ENCODE assay signal across 8 cellular contexts in the genomic region with DNA sequence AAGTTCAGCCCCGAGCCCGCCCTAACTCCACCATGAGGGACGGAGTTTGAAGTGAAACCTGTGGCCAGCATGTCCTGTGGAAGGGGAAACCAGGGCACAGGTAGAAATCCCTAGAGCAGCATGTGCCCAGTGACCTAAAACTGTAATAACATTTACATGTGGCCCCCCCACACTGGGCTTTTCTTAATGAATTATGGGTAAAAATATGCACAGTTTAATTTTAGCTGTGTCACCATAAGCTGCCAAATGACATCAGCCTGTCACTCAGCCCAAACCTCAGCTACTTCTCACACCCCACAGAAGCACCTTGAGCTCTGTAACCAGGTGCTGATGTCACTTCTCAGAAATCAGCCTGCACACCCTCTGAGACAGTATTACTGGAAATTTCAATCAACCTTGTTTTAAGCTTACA. TPM values are rescaled to one million over a fixed set of nuclear protein-coding genes. Genes with fewer than 3 reads are reported as not detected.
DNase-seq lines count a peak whose midpoint lies in the region; ATAC-seq, FAIRE-seq and TF ChIP-seq lines count a peak whose summit lies in the region.

No MANE protein-coding gene starts in this region.

- H3K4me1 Mint-ChIP-seq in CD4-positive, alpha-beta T cell (ENCODE audit: low read depth), result peaks cover 19% of the 10 kb centered on the region

- peak overlapping the region; percentile 98; the same call in 1 of the 2 replicates for H2AK5ac ChIP-seq in H1 (ENCODE audit: low read depth, low read length)

- H3K27ac Mint-ChIP-seq in CD4-positive, alpha-beta T cell, result no peak overlapping the region

- 0 out of 4 replicates have a peak, but pooled peaks cover 0 to 3% of the 10 kb centered on the region in 2 experiments for H3K79me2 ChIP-seq in H1 (ENCODE audit: control insufficient read depth in 1 of 2, insufficient read depth in 2 of 2, low read length in 2 of 2)

- no peaks in the 10 kb centered on the region for H3K36me3 Mint-ChIP-seq in CD4-positive, alpha-beta T cell (ENCODE audit: low read depth)

- no peak overlapping the region for H4K8ac ChIP-seq in H1 (ENCODE audit: extremely low read depth, insufficient read depth, low read length)

- no peaks in the 10 kb centered on the region for H3K27me3 ChIP-seq in CD4-positive, alpha-beta T cell (ENCODE audit: control insufficient read depth, insufficient read depth, low read length)
- peaks cover 0 to 19% (median 14%) of the 10 kb centered on the region in 4 experiments; a peak in 5 of 7 replicates for H3K27me3 ChIP-seq in H1 (replicated peaks in 1 of 4; ENCODE audit: control insufficient read depth in 3 of 4, extremely low read depth in 1 of 4, insufficient read depth in 3 of 4, low read length in 3 of 4)

- H3K4me2 ChIP-seq in H1 (ENCODE audit: insufficient read depth in 1 of 2, low read depth in 2 of 2, low read length in 2 of 2), result no peak overlapping the region

- H3K9ac ChIP-seq in H1 (replicated peaks in 1 of 4; ENCODE audit: extremely low read depth in 1 of 4, low read depth in 3 of 4, low read length in 3 of 4), result no peak overlapping the region

- 0 out of 7 replicates have a peak, but pooled peaks cover 0 to 3% (median 0%) of the 10 kb centered on the region in 4 experiments for H3K4me1 ChIP-seq in H1 (replicated peaks in 1 of 4; ENCODE audit: control insufficient read depth in 3 of 4, insufficient read depth in 4 of 4, low read length in 3 of 4)

- H3K27me3 Mint-ChIP-seq in CD4-positive, alpha-beta T cell, result peaks cover 7% of the 10 kb centered on the region

- H2AFZ ChIP-seq in H1 (ENCODE audit: low read length), result no peak overlapping the region

- 92% methylated on average over 3 of the region's 3 CpGs; no CpG with 5 or more reads in 1 of the 2 experiments for WGBS in H1 (ENCODE audit: extremely low coverage in 1 of 2, insufficient coverage in 1 of 2, insufficient read length in 1 of 2, insufficient replicate concordance in 2 of 2, low coverage in 1 of 2, low lambda C conversion rate in 2 of 2, missing lambda C conversion rate in 1 of 2), 2 experiments

- no peak overlapping the region for H3K4me3 Mint-ChIP-seq in CD4-positive, alpha-beta T cell

- TF ChIP-seq POLR2A in H1 (IDR thresholded peaks at IDR 0.05; ENCODE audit: control extremely low read depth in 1 of 2, low read depth in 2 of 2, low read length in 2 of 2), result no peak

- no peak overlapping the region for H3K23ac ChIP-seq in H1 (ENCODE audit: insufficient read length)

- no peaks in the 10 kb centered on the region; a peak in 2 of 8 replicates for H3K36me3 ChIP-seq in H1 (ENCODE audit: control insufficient read depth in 2 of 4, insufficient read depth in 4 of 4, low read length in 3 of 4)

- no peak overlapping the region for H2BK120ac ChIP-seq in H1 (replicated peaks; ENCODE audit: low read depth, low read length)

- no peak for TF ChIP-seq RAD21 in H1 (IDR thresholded peaks at IDR 0.05 in 1 of 2, conservative IDR thresholded peaks at IDR 0.05 in 1 of 2; ENCODE audit: low read depth in 2 of 2, low read length in 2 of 2)

- CTCF ChIA-PET in CD4-positive, alpha-beta T cell (lab: Charles Lee), result interaction anchor here (1.2 to 1.3 kb wide), 2 partner anchors 56 to 114 kb away, joined by 3 to 4 read pairs; no protein-coding TSS in a partner anchor
- CTCF ChIA-PET in HEK293T (lab: Yijun Ruan, JAX), result interaction anchor here (1.0 to 1.3 kb wide), 2 partner anchors 36 to 37 kb away, joined by 3 to 4 read pairs; no protein-coding TSS in a partner anchor
- CTCF ChIA-PET in H1 (lab: Charles Lee; ENCODE audit: partially characterized antibody), result interaction anchor here (0.6 to 0.9 kb wide), 3 partner anchors 12 to 107 kb away, joined by 3 to 4 read pairs (median 3); no protein-coding TSS in a partner anchor

- no peak overlapping the region for H3K14ac ChIP-seq in H1 (ENCODE audit: insufficient read length)

- ATAC-seq in CD4-positive, alpha-beta T cell (ENCODE audit: poor library complexity), result peak; percentile 81

- H3K79me1 ChIP-seq in H1 (ENCODE audit: low read depth, low read length), result no peaks in the 10 kb centered on the region; the same call in 1 of the 2 replicates

- FAIRE-seq in H1 (lab: Jason Lieb, UNC), result no peak

- H4K20me1 ChIP-seq in H1 (replicated peaks in 1 of 2; ENCODE audit: control insufficient read depth in 1 of 2, insufficient read depth in 2 of 2, low read length in 2 of 2), result peaks cover 0 to 11% of the 10 kb centered on the region in 2 experiments

- no peak overlapping the region for H4K5ac ChIP-seq in H1 (ENCODE audit: insufficient read length, low read depth, low read length)

- H3K18ac ChIP-seq in H1 (ENCODE audit: extremely low read depth, low read length), result no peak overlapping the region

- TF ChIP-seq EP300 in H1 (IDR thresholded peaks at IDR 0.05; ENCODE audit: borderline replicate concordance in 1 of 2, low read depth in 2 of 2, low read length in 2 of 2), result no peak

- no peak overlapping the region for H3K56ac ChIP-seq in H1 (replicated peaks; ENCODE audit: insufficient read length, low read depth, low read length)

- no peak overlapping the region for H2BK12ac ChIP-seq in H1 (ENCODE audit: low read depth, low read length)

- H4K91ac ChIP-seq in H1 (replicated peaks; ENCODE audit: insufficient read length, low read length), result no peak overlapping the region

- POLR2A ChIA-PET in CD4-positive, alpha-beta T cell (lab: Charles Lee), result interaction anchor here (0.6 to 1.2 kb wide), 5 partner anchors 36 to 719 kb away, joined by 3 to 5 read pairs (median 4); a partner anchor contains a TSS
- POLR2A ChIA-PET in HEK293T (lab: Yijun Ruan, JAX), result interaction anchor here (0.9 kb wide), 1 partner anchor 36 kb away, joined by 3 read pairs; no protein-coding TSS in a partner anchor
- POLR2A ChIA-PET in H1 (lab: Charles Lee; ENCODE audit: partially characterized antibody), result no interaction called here

- H2BK5ac ChIP-seq in H1 (ENCODE audit: low read depth, low read length), result no peak overlapping the region

- H2BK15ac ChIP-seq in H1 (ENCODE audit: low read length), result no peak overlapping the region

- H2BK20ac ChIP-seq in H1 (ENCODE audit: low read length), result no peak overlapping the region

- intact Hi-C loops in CD4-positive, alpha-beta T cell (cut with DNase I, micrococcal nuclease), result loop anchor here (1.0 to 10.0 kb wide), 5 partner anchors 15 to 1137 kb away; a partner anchor contains a TSS

- H3K4me3 ChIP-seq in H1 (ENCODE audit: extremely low read depth in 1 of 4, insufficient read depth in 2 of 4, low read depth in 3 of 4, low read length in 4 of 4) (no peak overlapping the region), foreskin fibroblast (ENCODE audit: low read depth in 1 of 2, low read length in 2 of 2) (no peak overlapping the region)

- no peak overlapping the region for H3K4ac ChIP-seq in H1 (replicated peaks; ENCODE audit: insufficient read length, low read depth, low read length)

- peaks cover 10% of the 10 kb centered on the region for H3K23me2 ChIP-seq in H1 (ENCODE audit: low read depth, low read length)

- H3K9me3 ChIP-seq in CD4-positive, alpha-beta T cell (ENCODE audit: control insufficient read depth, low read length), result peaks cover 2% of the 10 kb centered on the region
- H3K9me3 ChIP-seq in H1 (ENCODE audit: insufficient read depth in 2 of 2, low read depth in 1 of 2, low read length in 1 of 2), result peaks cover 11 to 22% of the 10 kb centered on the region in 2 experiments; a peak in 3 of 4 replicates

- peak; percentile 33 to 86 (median 63) for DNase-seq in CD4-positive, alpha-beta T cell
- DNase-seq in HEK293T (ENCODE audit: extremely low spot score) (no peak), H1 (ENCODE audit: low read depth in 1 of 2, low spot score in 2 of 2) (no peak), foreskin fibroblast (no peak), SW 1271 (lab: John Stamatoyannopoulos, UW) (no peak), NCI-H2196 treated with DMSO at 0.1 percent for 48 hours (lab: John Stamatoyannopoulos, UW; ENCODE audit: unreplicated experiment) (no peak)
- DNase-seq in activated CD4-positive, CD25-positive, alpha-beta regulatory T cell treated with anti-CD3 and anti-CD28 coated beads, Interleukin-2, amount 50 U/mL, for 72 hours, result peak; percentile 52
- DNase-seq in stimulated activated CD8-positive, alpha-beta memory T cell treated with anti-CD3 and anti-CD28 coated beads, Interleukin-7, amount 100 ng/mL, for 24 hours (ENCODE audit: low read depth), result peak; percentile 35

- H3K9me3 Mint-ChIP-seq in CD4-positive, alpha-beta T cell, result peaks cover 2% of the 10 kb centered on the region

- H3K27ac ChIP-seq in CD4-positive, alpha-beta T cell (ENCODE audit: low read depth, low read length), result no peak overlapping the region
- H3K27ac ChIP-seq in H1 (ENCODE audit: low read depth, low read length), result no peak overlapping the region

- no peak for TF ChIP-seq CTCF in CD4-positive, alpha-beta T cell (IDR thresholded peaks at IDR 0.05)
- TF ChIP-seq CTCF in H1 (IDR thresholded peaks at IDR 0.05; ENCODE audit: control extremely low read depth in 1 of 3, insufficient read depth in 1 of 3, low read depth in 1 of 3, low read length in 3 of 3) (no peak), foreskin fibroblast (IDR thresholded peaks at IDR 0.05; ENCODE audit: low read depth, low read length) (no peak)

TF ChIP-seq in HEK293T, 16 proteins besides CTCF, POLR2A, EP300 and RAD21 (continues in another document):
- no peak for TF ChIP-seq NFRKB (IDR thresholded peaks at IDR 0.05)

TF ChIP-seq in H1, 55 proteins besides CTCF, POLR2A, EP300 and RAD21 (continues in another document):
- TF ChIP-seq TEAD4 (IDR thresholded peaks at IDR 0.05; ENCODE audit: low read depth, low read length) (no peak), RBBP5 (IDR thresholded peaks at IDR 0.05; ENCODE audit: borderline replicate concordance, low read depth, low read length) (no peak)

RNA-seq across cellular contexts. Expression of a gene that starts 50.0 kb away (rescaled TPM):
- total RNA-seq in CD4-positive, alpha-beta T cell, result 10 to 100 TPM; 11.5 to 12.0 TPM
- total RNA-seq in H1 (2021; fragmentation: NEBNext Ultra II Directional; extraction: Animal tissue kit (Norgen Biotek cat#: 25700)), result 31.6 and 33.5 TPM in 2 replicates
- 43.8 and 48.3 TPM in 2 replicates for polyA plus RNA-seq in H1 (2011; rRNA removed)
- 22.7 TPM for polyA plus RNA-seq in H1 (2011; cell fraction: cytosol; rRNA removed)
- polyA plus RNA-seq in H1 (2011; cell fraction: nucleus; rRNA removed), result 47.4 TPM
- 47.5 to 77.8 TPM (median 65.6 TPM) in 4 replicates for polyA plus RNA-seq in H1 (2012, experiment 1 of 2)
- polyA plus RNA-seq in H1 (2012, experiment 2 of 2), result 70.7 TPM
- polyA plus RNA-seq in H1 (2013, experiment 1 of 2), result 40.9 TPM
- polyA plus RNA-seq in H1 (2013, experiment 2 of 2), result 42.0 TPM
- polyA minus RNA-seq in H1 (2011; rRNA and poly(A)+ RNA removed), result 12.0 and 29.3 TPM in 2 replicates
- polyA minus RNA-seq in H1 (2011; cell fraction: cytosol; rRNA and poly(A)+ RNA removed), result 17.7 TPM
- 18.7 TPM for polyA minus RNA-seq in H1 (2011; cell fraction: nucleus; rRNA and poly(A)+ RNA removed)

RNA-seq across cellular contexts. Expression of a gene that starts 51.3 kb away (rescaled TPM):
- 1 to 10 TPM; 3.4 to 3.8 TPM for total RNA-seq in CD4-positive, alpha-beta T cell
- total RNA-seq in H1 (2021; fragmentation: NEBNext Ultra II Directional; extraction: Animal tissue kit (Norgen Biotek cat#: 25700)), result 6.3 TPM in 2 replicates
- polyA plus RNA-seq in H1 (2011; rRNA removed), result 3.5 and 7.3 TPM in 2 replicates
- 3.1 TPM for polyA plus RNA-seq in H1 (2011; cell fraction: cytosol; rRNA removed)
- polyA plus RNA-seq in H1 (2011; cell fraction: nucleus; rRNA removed), result 12.8 TPM
- polyA plus RNA-seq in H1 (2012, experiment 1 of 2), result 7.9 to 9.2 TPM (median 8.4 TPM) in 4 replicates
- 6.9 TPM for polyA plus RNA-seq in H1 (2012, experiment 2 of 2)
- 4.4 TPM for polyA plus RNA-seq in H1 (2013, experiment 1 of 2)
- 5.4 TPM for polyA plus RNA-seq in H1 (2013, experiment 2 of 2)
- polyA minus RNA-seq in H1 (2011; rRNA and poly(A)+ RNA removed), result 10.6 and 11.2 TPM in 2 replicates
- polyA minus RNA-seq in H1 (2011; cell fraction: cytosol; rRNA and poly(A)+ RNA removed), result 4.0 TPM
- polyA minus RNA-seq in H1 (2011; cell fraction: nucleus; rRNA and poly(A)+ RNA removed), result 17.3 TPM

Comparison
In these comparisons a context has a peak if more than half of its experiments do, and no peak if none do; other contexts are left out.
1. DNase-seq: peak in CD4-positive, alpha-beta T cell (10 of 10), activated CD4-positive, CD25-positive, alpha-beta regulatory T cell treated with anti-CD3 and anti-CD28 coated beads, Interleukin-2, amount 50 U/mL, for 72 hours (single experiment) and stimulated activated CD8-positive, alpha-beta memory T cell treated with anti-CD3 and anti-CD28 coated beads, Interleukin-7, amount 100 ng/mL, for 24 hours (single experiment); none in HEK293T (single experiment), H1 (0 of 2), foreskin fibroblast (0 of 2), SW 1271 (0 of 2) and NCI-H2196 treated with DMSO at 0.1 percent for 48 hours (single experiment).